30 cellular contexts compared by ENCODE assay signal in the genomic region with DNA sequence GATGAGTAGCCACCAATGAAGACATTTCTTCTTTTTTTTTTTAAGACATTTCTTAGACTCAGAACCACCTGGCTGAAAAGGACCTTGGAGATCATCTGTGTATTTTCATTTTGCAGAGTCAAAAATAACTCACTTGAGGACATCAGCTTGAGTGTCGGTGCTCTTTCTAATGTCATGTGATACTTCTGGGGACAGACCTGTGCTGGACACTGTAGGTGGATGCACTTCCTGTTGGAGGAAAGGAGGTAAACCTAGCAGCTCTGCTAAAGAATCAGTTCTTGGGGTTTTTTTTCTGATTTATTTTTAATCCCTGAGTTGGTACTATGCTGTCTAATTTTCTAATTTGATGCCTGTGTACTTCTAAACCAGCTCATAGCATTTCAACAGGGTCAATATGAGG.
"Had no signal": no experiment of that assay in that cellular context is flagged by ENCODE, and none has a peak within 500 bp of the region (broad histone marks: within the 10 kb centered on the region; RNA-seq: fewer than 3 reads in every experiment).

No MANE protein-coding gene starts in this region.

- H3K4me1 ChIP-seq: SJCRH30 had no signal

- H3K36me3 ChIP-seq: MG63, SJCRH30 had no signal

- H3K9me3 ChIP-seq: MG63, SJCRH30 had no signal

- H3K4me3 ChIP-seq: MG63, PC-9, SJCRH30, SK-N-MC had no signal

- ATAC-seq: Panc1, Right ventricle myocardium inferior, SK-N-SH treated with all-trans-retinoic acid at 6 μM for 48 hours had no signal

- DNase-seq: Kasumi-1, KG1, MG63, MV-4-11, NCI-H1092, NCI-H1105, NCI-H1417 treated with DMSO at 0.1 percent for 48 hours, NCI-H1436 treated with DMSO at 0.1 percent for 48 hours, NCI-H1694 treated with DMSO at 0.1 percent for 48 hours, NCI-H187 treated with DMSO at 0.1 percent for 48 hours, NCI-H2029, NCI-H2081, NCI-H2171 treated with DMSO at 0.1 percent for 48 hours, NCI-H226, NCI-H446 treated with DMSO at 0.1 percent for 48 hours, NCI-H510A, NCI-H524, NCI-H526, NCI-H69, NCI-H748 treated with DMSO at 0.1 percent for 48 hours, NCI-H82, PC-9, SHP77, SIG-M5, SJCRH30 had no signal

- H2AFZ ChIP-seq: PC-9 had no signal

- H3K27me3 ChIP-seq: MG63, SJCRH30 had no signal

- H3K27ac ChIP-seq: PC-9, RWPE1, SJCRH30, SK-N-MC had no signal

- H3K4me2 ChIP-seq: PC-9 had no signal
